ENCODE assay signal across 1 cellular context in genomic region chr19:38974599-38975213, GRCh38.
TF ChIP-seq lines count a peak whose summit lies in the region.

No MANE protein-coding gene starts in this region.

TF ChIP-seq in endothelial cell of umbilical vein, 7 proteins besides CTCF, POLR2A, EP300 and RAD21 (continued from another document):
- TF ChIP-seq MAX (IDR thresholded peaks at IDR 0.05; ENCODE audit: insufficient read depth, insufficient read length) (no peak), EZH2 (IDR thresholded peaks at IDR 0.05; ENCODE audit: borderline replicate concordance, low read depth, low read length, severe bottlenecking) (no peak), JUN (IDR thresholded peaks at IDR 0.05; ENCODE audit: borderline replicate concordance, insufficient read depth, insufficient read length, low read depth) (no peak), GATA2 (IDR thresholded peaks at IDR 0.05; ENCODE audit: insufficient read depth, insufficient read length, low read depth, low read length) (no peak), POLR2AphosphoS5 (IDR thresholded peaks at IDR 0.05; ENCODE audit: insufficient read depth, low read depth, low read length) (no peak)
TF ChIP-seq in endothelial cell of umbilical vein: peak in this region for 0.
